9 cellular contexts compared by ENCODE assay signal in the genomic region with DNA sequence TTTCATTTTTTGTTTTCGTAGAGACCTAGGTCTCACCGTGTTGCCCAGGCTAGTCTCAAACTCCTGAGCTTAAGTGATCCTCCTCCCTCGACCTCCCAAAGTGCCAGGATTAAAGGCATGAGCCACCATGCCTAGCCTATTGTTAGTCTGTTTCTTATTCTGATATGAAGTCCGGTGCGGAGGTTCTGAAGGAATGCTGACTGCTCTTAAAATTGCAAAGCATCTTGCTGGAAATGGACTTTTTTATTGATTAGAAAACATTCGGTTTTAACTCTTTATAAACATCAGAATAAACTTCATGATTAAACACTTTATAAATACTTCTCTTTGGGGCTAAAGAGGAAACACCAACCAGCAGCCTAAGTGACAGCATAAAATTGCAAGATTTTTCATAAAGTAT. TPM values are rescaled to one million over a fixed set of nuclear protein-coding genes. Genes with fewer than 3 reads are reported as not detected.
DNase-seq lines count a peak whose midpoint lies in the region; ATAC-seq and TF ChIP-seq lines count a peak whose summit lies in the region.
"Had no signal": no experiment of that assay in that cellular context is flagged by ENCODE, and none has a peak within 500 bp of the region (broad histone marks: within the 10 kb centered on the region; RNA-seq: fewer than 3 reads in every experiment).

No MANE protein-coding gene starts in this region.

- no peaks in the 10 kb centered on the region for H3K9me2 ChIP-seq in OCI-LY7 (ENCODE audit: insufficient read depth, low read length)

- no peak overlapping the region for H2AFZ ChIP-seq in OCI-LY7 (ENCODE audit: low read length)

- H3K4me3 Mint-ChIP-seq in CD4-positive, alpha-beta T cell: peak overlapping the region; percentile 96
- peak overlapping the region; percentile 79 to 95 for H3K4me3 Mint-ChIP-seq in effector memory CD8-positive, alpha-beta T cell

- peaks cover 60% of the 10 kb centered on the region for H3K4me1 ChIP-seq in OCI-LY7 (ENCODE audit: insufficient read depth, low read length, poor library complexity, severe bottlenecking)
- peaks cover 79 to 85% of the 10 kb centered on the region in 2 experiments for H3K4me1 ChIP-seq in neutrophil (ENCODE audit: control insufficient read depth in 1 of 2, insufficient read depth in 1 of 2, low read depth in 1 of 2, low read length in 1 of 2)

- H3K27me3 ChIP-seq in CD4-positive, alpha-beta T cell (ENCODE audit: control insufficient read depth, insufficient read depth, low read length): no peaks in the 10 kb centered on the region
- H3K27me3 ChIP-seq in neutrophil: no peaks in the 10 kb centered on the region
- H3K27me3 ChIP-seq: cardiac muscle cell had no signal

- peaks cover 4% of the 10 kb centered on the region for H3K27me3 Mint-ChIP-seq in CD4-positive, alpha-beta T cell
- no peaks in the 10 kb centered on the region for H3K27me3 Mint-ChIP-seq in effector memory CD8-positive, alpha-beta T cell

- peak overlapping the region; percentile 85 for H3K4me3 ChIP-seq in OCI-LY7 (ENCODE audit: low read depth, low read length, poor library complexity, severe bottlenecking)
- H3K4me3 ChIP-seq in neutrophil (ENCODE audit: low read depth in 1 of 2, low read length in 1 of 2): peak overlapping the region in 1 of 2 experiments; percentile 99
- H3K4me3 ChIP-seq: cardiac muscle cell had no signal

- H3K27ac ChIP-seq in CD4-positive, alpha-beta T cell (ENCODE audit: low read depth, low read length): peak overlapping the region; percentile 98
- H3K27ac ChIP-seq in OCI-LY7 (ENCODE audit: low read depth, low read length, poor library complexity, severe bottlenecking) (peak overlapping the region; percentile 5), neutrophil (peak overlapping the region; percentile 80)
- H3K27ac ChIP-seq: cardiac muscle cell had no signal

- CTCF ChIA-PET in CD4-positive, alpha-beta T cell (lab: Charles Lee): interaction anchor here (0.8 to 5.6 kb wide), 11 partner anchors 12 to 166 kb away, joined by 3 to 54 read pairs (median 5); no protein-coding TSS in a partner anchor
- CTCF ChIA-PET in OCI-LY7 (lab: Charles Lee; ENCODE audit: unreplicated experiment): interaction anchor here (0.7 to 1.5 kb wide), 5 partner anchors 81 to 166 kb away, joined by 3 to 4 read pairs (median 3); no protein-coding TSS in a partner anchor

- H4K20me1 ChIP-seq in OCI-LY7 (ENCODE audit: insufficient read depth, low read length): peaks cover 7% of the 10 kb centered on the region; the same call in 1 of the 2 replicates

- intact Hi-C loops in CD4-positive, alpha-beta T cell (cut with DNase I, micrococcal nuclease): no loop called here
- intact Hi-C loops in OCI-LY7 (cut with micrococcal nuclease; ENCODE audit: unreplicated experiment): no loop called here

- no peaks in the 10 kb centered on the region for H3K9me3 ChIP-seq in CD4-positive, alpha-beta T cell (ENCODE audit: control insufficient read depth, low read length)
- H3K9me3 ChIP-seq in OCI-LY7 (ENCODE audit: low read length): no peaks in the 10 kb centered on the region
- H3K9me3 ChIP-seq in neutrophil: no peaks in the 10 kb centered on the region

- H3K79me2 ChIP-seq in OCI-LY7 (ENCODE audit: insufficient read depth, low read depth, low read length): peaks cover 60% of the 10 kb centered on the region

- ATAC-seq in CD4-positive, alpha-beta T cell (ENCODE audit: poor library complexity): no peak
- no peak for ATAC-seq in effector memory CD8-positive, alpha-beta T cell (replicated peaks)
- no peak for ATAC-seq in GM18520 (IDR thresholded peaks at IDR 0.05; ENCODE audit: unreplicated experiment)

- TF ChIP-seq CTCF in CD4-positive, alpha-beta T cell (IDR thresholded peaks at IDR 0.05): no peak
- TF ChIP-seq CTCF in OCI-LY7 (conservative IDR thresholded peaks at IDR 0.05; ENCODE audit: low read length) (no peak; the same call in 1 of the 2 replicates), neutrophil (IDR thresholded peaks at IDR 0.05) (no peak)

- peaks cover 77% of the 10 kb centered on the region for H3K4me1 Mint-ChIP-seq in CD4-positive, alpha-beta T cell (ENCODE audit: low read depth)
- H3K4me1 Mint-ChIP-seq in effector memory CD8-positive, alpha-beta T cell (ENCODE audit: low read depth in 2 of 2): peaks cover 59 to 74% of the 10 kb centered on the region in 2 donors

- H3K4me2 ChIP-seq in OCI-LY7 (ENCODE audit: low read length): peak overlapping the region; percentile 79

- no TSS peak for BruUV-seq in OCI-LY7 (replicated peaks; lab: Mats Ljungman, UMichigan)

- DNase-seq in CD4-positive, alpha-beta T cell: no peak
- DNase-seq in OCI-LY7 (ENCODE audit: low spot score) (no peak), NCI-H524 treated with DMSO at 0.1 percent for 48 hours (lab: John Stamatoyannopoulos, UW) (no peak), NCI-H2196 (lab: John Stamatoyannopoulos, UW; ENCODE audit: unreplicated experiment) (no peak), activated gamma-delta T cell (lab: John Stamatoyannopoulos, UW) (no peak)
- peak in 2 of 3 experiments; percentile 20 to 33 for DNase-seq in effector memory CD8-positive, alpha-beta T cell

- peak overlapping the region; percentile 95 for H3K27ac Mint-ChIP-seq in CD4-positive, alpha-beta T cell
- peak overlapping the region; percentile 97 to 100 for H3K27ac Mint-ChIP-seq in effector memory CD8-positive, alpha-beta T cell

- POLR2A ChIA-PET in CD4-positive, alpha-beta T cell (lab: Charles Lee): interaction anchor here (1.0 to 8.4 kb wide), 11 partner anchors 9 to 171 kb away, joined by 3 to 141 read pairs (median 8); no protein-coding TSS in a partner anchor
- POLR2A ChIA-PET in OCI-LY7 (lab: Charles Lee): interaction anchor here (0.6 to 2.7 kb wide), 14 partner anchors 11 to 1185 kb away, joined by 3 to 11 read pairs (median 4); no protein-coding TSS in a partner anchor

- H3K36me3 Mint-ChIP-seq in CD4-positive, alpha-beta T cell (ENCODE audit: low read depth): peaks cover 92% of the 10 kb centered on the region
- H3K36me3 Mint-ChIP-seq in effector memory CD8-positive, alpha-beta T cell (ENCODE audit: insufficient read depth): peaks cover 95% of the 10 kb centered on the region

- no peaks in the 10 kb centered on the region for H3K9me3 Mint-ChIP-seq in CD4-positive, alpha-beta T cell
- no peaks in the 10 kb centered on the region for H3K9me3 Mint-ChIP-seq in effector memory CD8-positive, alpha-beta T cell

- H3K36me3 ChIP-seq in OCI-LY7 (ENCODE audit: insufficient read depth, low read length): peaks cover 44% of the 10 kb centered on the region
- peaks cover 18% of the 10 kb centered on the region for H3K36me3 ChIP-seq in neutrophil

RNA-seq across cellular contexts. Expression of a gene that starts 3.2 kb away (rescaled TPM):
- total RNA-seq in CD4-positive, alpha-beta T cell: 1,000 to 10,000 TPM; 3,816 to 3,885 TPM
- 7.0 and 8.8 TPM in 2 replicates for total RNA-seq in OCI-LY7 (2014; rRNA removed; shearing (Covaris generic))
- 23.6 and 28.3 TPM in 2 replicates for total RNA-seq in OCI-LY7 (2022)

Comparison
In these comparisons a context has a peak if more than half of its experiments do, and no peak if none do; other contexts are left out.
1. DNase-seq: peak in effector memory CD8-positive, alpha-beta T cell (2 of 3); none in CD4-positive, alpha-beta T cell (0 of 10), OCI-LY7 (single experiment), NCI-H524 treated with DMSO at 0.1 percent for 48 hours (single experiment), NCI-H2196 (single experiment) and activated gamma-delta T cell (single experiment).
2. H3K27ac ChIP-seq: peak in every context shown above with its lines; median percentile 98 in CD4-positive, alpha-beta T cell; 80 in neutrophil; 5 in OCI-LY7.
3. RNA of a gene that starts 3.2 kb away (total RNA-seq): 3,816 to 3,885 TPM in CD4-positive, alpha-beta T cell; 7.0 to 28.3 TPM in OCI-LY7; every median in the first group is over 100 times any median in the second.